Comparison of ENCODE assay signal across 21 cellular contexts in the genomic region with DNA sequence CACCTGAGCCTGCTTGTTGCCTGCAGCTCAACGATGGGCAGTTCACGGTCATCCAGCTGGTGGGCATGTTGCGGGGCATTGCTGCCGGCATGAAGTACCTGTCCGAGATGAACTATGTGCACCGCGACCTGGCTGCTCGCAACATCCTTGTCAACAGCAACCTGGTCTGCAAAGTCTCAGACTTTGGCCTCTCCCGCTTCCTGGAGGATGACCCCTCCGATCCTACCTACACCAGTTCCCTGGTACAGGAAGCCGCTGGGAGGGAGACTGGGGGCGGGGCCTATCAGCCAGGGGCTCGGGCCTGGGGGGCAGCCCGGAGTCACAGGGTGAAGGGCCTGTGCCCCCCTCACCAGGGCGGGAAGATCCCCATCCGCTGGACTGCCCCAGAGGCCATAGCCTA. TPM values are rescaled to one million over a fixed set of nuclear protein-coding genes. Genes with fewer than 3 reads are reported as not detected.
"Had no signal": no experiment of that assay in that cellular context is flagged by ENCODE, and none has a peak within 500 bp of the region (broad histone marks: within the 10 kb centered on the region; RNA-seq: fewer than 3 reads in every experiment).

No MANE protein-coding gene starts in this region.

- FAIRE-seq: HepG2, RCC 7860 had no signal

- DNase-seq: IMR-90, Karpas-422, KG1, MM.1S, NCI-H1092 treated with DMSO at 0.1 percent for 48 hours, NCI-H1436, NCI-H187, NCI-H2029, NCI-H2081 treated with DMSO at 0.1 percent for 48 hours, NCI-H2171, NCI-H226, NCI-H446, NCI-H510A, NCI-H524 treated with DMSO at 0.1 percent for 48 hours, NCI-H69, NCI-H774, RPMI8226, SHP77, SK-N-SH had no signal

- H3K9ac ChIP-seq: SK-N-SH had no signal

- H3K9me3 ChIP-seq: SK-N-SH had no signal

- H3K4me2 ChIP-seq: SK-N-SH had no signal

RNA-seq across cellular contexts. Expression of gene EPHB3, which starts 18.8 kb away (rescaled TPM):
- total RNA-seq: HepG2 had no signal
